In the genomic region with DNA sequence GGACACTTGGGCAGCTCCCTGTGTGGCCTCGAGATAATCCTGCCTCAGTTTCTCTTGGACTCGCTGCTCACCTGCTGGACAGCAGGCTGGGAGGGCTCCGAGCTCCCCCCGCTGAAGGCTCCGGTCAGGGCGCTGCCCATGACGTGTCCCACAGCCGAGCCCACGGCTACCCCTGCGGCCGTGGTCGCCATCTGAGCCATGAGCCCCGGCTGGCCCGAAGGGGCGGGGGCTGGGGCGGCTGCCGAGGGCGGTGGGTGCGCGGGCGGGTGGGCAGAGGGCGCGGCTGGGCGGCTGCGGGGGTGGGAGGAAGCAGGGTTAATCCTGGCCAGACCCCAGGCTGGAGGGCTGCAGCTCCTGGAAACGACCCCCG, we compare ENCODE assay signal across 1 cellular context.
TF ChIP-seq lines count a peak whose summit lies in the region.

No MANE protein-coding gene starts in this region.

TF ChIP-seq in endothelial cell of umbilical vein, 7 proteins besides CTCF, POLR2A, EP300 and RAD21:
- no peak for TF ChIP-seq JUN (IDR thresholded peaks at IDR 0.05; ENCODE audit: borderline replicate concordance, insufficient read depth, insufficient read length, low read depth)
